Comparison of ENCODE assay signal across 16 cellular contexts in genomic region chr11:44015624-44016007, GRCh38. TPM values are rescaled to one million over a fixed set of nuclear protein-coding genes. Genes with fewer than 3 reads are reported as not detected.
"Had no signal": no experiment of that assay in that cellular context is flagged by ENCODE, and none has a peak within 500 bp of the region (broad histone marks: within the 10 kb centered on the region; RNA-seq: fewer than 3 reads in every experiment).

No MANE protein-coding gene starts in this region.

- H3K27ac Mint-ChIP-seq: activated naive CD4-positive, alpha-beta T cell treated with anti-CD3 and anti-CD28 coated beads, Interleukin-2, amount 10 ng/mL, durations not matched to agents 7 days and 5 days; brain; dendritic cell treated with granulocyte-macrophage colony-stimulating factor and Interleukin-4, amounts not matched to agents 40 ng/mL and 50 ng/mL, for 4 days; effector memory CD8-positive, alpha-beta T cell; nephron progenitor cell; progenitor cell of endocrine pancreas; stimulated activated naive CD8-positive, alpha-beta T cell treated with anti-CD3 and anti-CD28 coated beads, Interleukin-15, amount 100 ng/mL, for 72 hours had no signal

- ATAC-seq: effector memory CD8-positive, alpha-beta T cell; stimulated activated naive CD8-positive, alpha-beta T cell treated with anti-CD3 and anti-CD28 coated beads, Interleukin-15, amount 100 ng/mL, for 72 hours had no signal

- H3K4me1 Mint-ChIP-seq: activated naive CD4-positive, alpha-beta T cell treated with anti-CD3 and anti-CD28 coated beads, Interleukin-2, amount 10 ng/mL, durations not matched to agents 7 days and 5 days; central memory CD8-positive, alpha-beta T cell; stimulated activated naive CD8-positive, alpha-beta T cell treated with anti-CD3 and anti-CD28 coated beads, Interleukin-15, amount 100 ng/mL, for 72 hours had no signal

- DNase-seq: activated CD4-positive, CD25-positive, alpha-beta regulatory T cell treated with anti-CD3 and anti-CD28 coated beads, Interleukin-2, amount 50 U/mL, for 72 hours; activated naive CD4-positive, alpha-beta T cell treated with anti-CD3 and anti-CD28 coated beads, Interleukin-2, amount 10 ng/mL, durations not matched to agents 7 days and 5 days; activated T-cell treated with anti-CD3 and anti-CD28 coated beads, Interleukin-2, amount 50 U/mL, for 1 hour; effector memory CD8-positive, alpha-beta T cell; nephron progenitor cell; occipital lobe; stimulated activated naive CD8-positive, alpha-beta T cell treated with anti-CD3 and anti-CD28 coated beads, Interleukin-15, amount 100 ng/mL, for 72 hours had no signal

- H3K9me3 Mint-ChIP-seq: activated naive CD4-positive, alpha-beta T cell treated with anti-CD3 and anti-CD28 coated beads, Interleukin-2, amount 10 ng/mL, durations not matched to agents 7 days and 5 days; central memory CD8-positive, alpha-beta T cell; dendritic cell treated with granulocyte-macrophage colony-stimulating factor and Interleukin-4, amounts not matched to agents 40 ng/mL and 50 ng/mL, for 4 days; effector memory CD8-positive, alpha-beta T cell; nephron progenitor cell; stimulated activated naive CD8-positive, alpha-beta T cell treated with anti-CD3 and anti-CD28 coated beads, Interleukin-15, amount 100 ng/mL, for 72 hours had no signal

- H3K4me3 Mint-ChIP-seq: activated naive CD4-positive, alpha-beta T cell treated with anti-CD3 and anti-CD28 coated beads, Interleukin-2, amount 10 ng/mL, durations not matched to agents 7 days and 5 days; brain; central memory CD8-positive, alpha-beta T cell; dendritic cell treated with granulocyte-macrophage colony-stimulating factor and Interleukin-4, amounts not matched to agents 40 ng/mL and 50 ng/mL, for 4 days; effector memory CD8-positive, alpha-beta T cell; nephron progenitor cell; stimulated activated naive CD8-positive, alpha-beta T cell treated with anti-CD3 and anti-CD28 coated beads, Interleukin-15, amount 100 ng/mL, for 72 hours had no signal

- H3K36me3 Mint-ChIP-seq: activated naive CD4-positive, alpha-beta T cell treated with anti-CD3 and anti-CD28 coated beads, Interleukin-2, amount 10 ng/mL, durations not matched to agents 7 days and 5 days; brain had no signal

RNA-seq across cellular contexts. Expression of gene ACCSL, which starts 32.2 kb away (rescaled TPM):
- total RNA-seq: epithelial cell of proximal tubule; kidney; occipital lobe; progenitor cell of endocrine pancreas; right cardiac atrium; T-helper 1 cell treated with Interleukin-12 subunit alpha and Interleukin-12 subunit beta and Interleukin-4 antibody, amounts not matched to agents 30 ng/mL and 1 ng/mL, for 36 hours; urinary bladder had no signal
